26 cellular contexts compared by ENCODE assay signal in genomic region chr13:113053801-113054604, GRCh38. TPM values are rescaled to one million over a fixed set of nuclear protein-coding genes. Genes with fewer than 3 reads are reported as not detected.
DNase-seq lines count a peak whose midpoint lies in the region; ATAC-seq and TF ChIP-seq lines count a peak whose summit lies in the region.
"Had no signal": no experiment of that assay in that cellular context is flagged by ENCODE, and none has a peak within 500 bp of the region (broad histone marks: within the 10 kb centered on the region; RNA-seq: fewer than 3 reads in every experiment).

No MANE protein-coding gene starts in this region.

- 79 to 85% methylated on average over 31 of the region's 31 CpGs for WGBS in aorta, 2 donors

- no peak overlapping the region for H3K27ac ChIP-seq in left ventricle myocardium inferior (replicated peaks)
- H3K27ac ChIP-seq in lower lobe of right lung, result no peak overlapping the region
- no peak overlapping the region for H3K27ac ChIP-seq in aorta (ENCODE audit: low read depth in 1 of 2, low read length in 2 of 2)
- H3K27ac ChIP-seq: BLaER1 treated with 17β-estradiol and CSF1 and Interleukin-3, amounts not matched to agents 10 nM and 100 nM had no signal

- H3K4me1 ChIP-seq in left ventricle myocardium inferior (peaks cover 34% of the 10 kb centered on the region), lower lobe of right lung (no peaks in the 10 kb centered on the region), aorta (ENCODE audit: control insufficient read depth in 1 of 2, insufficient read depth in 2 of 2, low read length in 2 of 2) (no peaks in the 10 kb centered on the region)
- H3K4me1 ChIP-seq: BLaER1 treated with 17β-estradiol and CSF1 and Interleukin-3, amounts not matched to agents 10 nM and 100 nM; HAP-1 had no signal

- H3K27me3 ChIP-seq in left ventricle myocardium inferior (ENCODE audit: low read depth) (peaks cover 10% of the 10 kb centered on the region), lower lobe of right lung (ENCODE audit: low read depth) (peaks cover 4% of the 10 kb centered on the region), aorta (ENCODE audit: control insufficient read depth in 1 of 2, insufficient read depth in 2 of 2, low read length in 1 of 2) (no peaks in the 10 kb centered on the region)
- H3K27me3 ChIP-seq: BLaER1 treated with 17β-estradiol and CSF1 and Interleukin-3, amounts not matched to agents 10 nM and 100 nM had no signal

- intact Hi-C loops in left ventricle myocardium inferior (cut with micrococcal nuclease), result loop anchor here (5.0 kb wide), 1 partner anchor 297 kb away; no protein-coding TSS in a partner anchor
- intact Hi-C loops in cardiac septum (cut with DNase I), result no loop called here
- intact Hi-C loops in lower lobe of right lung (cut with DNase I), result no loop called here
- intact Hi-C loops in aorta (cut with DNase I), result no loop called here

- H3K9me3 ChIP-seq in left ventricle myocardium inferior (replicated peaks) (no peaks in the 10 kb centered on the region), lower lobe of right lung (no peaks in the 10 kb centered on the region), aorta (ENCODE audit: control insufficient read depth, low read length) (no peaks in the 10 kb centered on the region)
- H3K9me3 ChIP-seq: HAP-1 had no signal

- peaks cover 11% of the 10 kb centered on the region for H3K36me3 ChIP-seq in left ventricle myocardium inferior
- peaks cover 7% of the 10 kb centered on the region for H3K36me3 ChIP-seq in lower lobe of right lung
- no peaks in the 10 kb centered on the region for H3K36me3 ChIP-seq in aorta (ENCODE audit: control insufficient read depth in 1 of 2, insufficient read depth in 2 of 2, low read length in 1 of 2)
- H3K36me3 ChIP-seq: BLaER1 treated with 17β-estradiol and CSF1 and Interleukin-3, amounts not matched to agents 10 nM and 100 nM; HAP-1 had no signal

- H3K4me3 ChIP-seq in left ventricle myocardium inferior, result no peak overlapping the region
- no peak overlapping the region for H3K4me3 ChIP-seq in lower lobe of right lung
- no peak overlapping the region for H3K4me3 ChIP-seq in aorta (ENCODE audit: low read length in 2 of 2)
- H3K4me3 ChIP-seq: BLaER1 treated with 17β-estradiol and CSF1 and Interleukin-3, amounts not matched to agents 10 nM and 100 nM; HAP-1 had no signal

- TF ChIP-seq CTCF in left ventricle myocardium inferior (IDR thresholded peaks at IDR 0.05; ENCODE audit: borderline replicate concordance) (no peak), lower lobe of right lung (IDR thresholded peaks at IDR 0.05) (no peak)

- peak; percentile 10 for DNase-seq in left ventricle myocardium inferior
- DNase-seq in cardiac septum (ENCODE audit: low spot score), result no peak
- DNase-seq in NCI-H69 (lab: John Stamatoyannopoulos, UW), result peak; percentile 69
- DNase-seq in lower lobe of right lung, result peak; percentile 28
- peak; percentile 20 to 62 for DNase-seq in aorta
- DNase-seq in activated CD8-positive, alpha-beta memory T cell treated with anti-CD3 and anti-CD28 coated beads, Interleukin-2, amount 50 U/mL, for 4 hours, result no peak
- DNase-seq in NCI-H748 treated with DMSO at 0.1 percent for 48 hours (lab: John Stamatoyannopoulos, UW), result no peak
- DNase-seq: Calu3; CD8-positive, alpha-beta T cell; DMS53; Karpas-422; NCI-H1048; NCI-H1694; NCI-H2171 treated with DMSO at 0.1 percent for 48 hours; NCI-H446; NCI-H774; OCI-M1; SIG-M5; T-helper 1 cell had no signal

- ATAC-seq in lower lobe of right lung (no peak), aorta (ENCODE audit: low FRiP score) (no peak), GM19395 (IDR thresholded peaks at IDR 0.05; ENCODE audit: unreplicated experiment) (no peak)
- ATAC-seq: CD8-positive, alpha-beta T cell; SK-N-SH treated with all-trans-retinoic acid at 6 μM for 48 hours had no signal

RNA-seq across cellular contexts. Expression of gene F7, which starts 51.6 kb away (rescaled TPM):
- total RNA-seq in left ventricle myocardium inferior (not detected), cardiac septum (0.46 TPM), lower lobe of right lung (not detected), aorta (under 1 TPM in 1 of 2 donors, not detected in 1; 0.69 TPM)
- under 1 TPM in 1 of 2 donors, not detected in 1; 0.08 TPM for polyA plus RNA-seq in aorta
- total RNA-seq: Calu3; CD8-positive, alpha-beta T cell; MCF 10A; RPMI7951 had no signal
- polyA plus RNA-seq: IgD-negative memory B cell had no signal

Comparison
In these comparisons a context has a peak if more than half of its experiments do, and no peak if none do; other contexts are left out.
1. DNase-seq: peak in left ventricle myocardium inferior (single experiment), NCI-H69 (single experiment), lower lobe of right lung (single experiment) and aorta (2 of 2); none in cardiac septum (single experiment), activated CD8-positive, alpha-beta memory T cell treated with anti-CD3 and anti-CD28 coated beads, Interleukin-2, amount 50 U/mL, for 4 hours (single experiment) and NCI-H748 treated with DMSO at 0.1 percent for 48 hours (single experiment).